ENCODE assay signal across 15 cellular contexts in genomic region chr16:4134434-4134833, GRCh38. TPM values are rescaled to one million over a fixed set of nuclear protein-coding genes. Genes with fewer than 3 reads are reported as not detected.
DNase-seq lines count a peak whose midpoint lies in the region; ATAC-seq and TF ChIP-seq lines count a peak whose summit lies in the region.
"Had no signal": no experiment of that assay in that cellular context is flagged by ENCODE, and none has a peak within 500 bp of the region (broad histone marks: within the 10 kb centered on the region; RNA-seq: fewer than 3 reads in every experiment).

No MANE protein-coding gene starts in this region.

- H3K4me1 ChIP-seq in osteoblast (ENCODE audit: insufficient read depth, low read length): no peaks in the 10 kb centered on the region

- no peak overlapping the region for H3K4me3 ChIP-seq in osteoblast (ENCODE audit: insufficient read depth, low read length)
- H3K4me3 ChIP-seq: K562 had no signal

- no peaks in the 10 kb centered on the region for H3K9me3 ChIP-seq in osteoblast (ENCODE audit: low read depth, low read length)

- TF ChIP-seq CTCF in osteoblast (IDR thresholded peaks at IDR 0.05; ENCODE audit: extremely low read depth, low read depth, low read length): no peak

- no peak for TF ChIP-seq RAD21 in Ishikawa (IDR thresholded peaks at IDR 0.05; ENCODE audit: low read depth)

- DNase-seq in epithelial cell of prostate (ENCODE audit: low read depth, low spot score) (no peak), osteoblast (ENCODE audit: insufficient read length, low spot score, missing footprints) (peak; percentile 32), 8988T (no peak)
- DNase-seq in activated T-cell treated with anti-CD3 and anti-CD28 coated beads, Interleukin-2, amount 50 U/mL, for 1 hour: no peak
- DNase-seq: ACHN; AML-193; CD4-positive, alpha-beta T cell; DMS153; DMS79; GDM1 had no signal

- no peaks in the 10 kb centered on the region for H4K20me1 ChIP-seq in osteoblast (ENCODE audit: insufficient read depth, low read length)

- H3K36me3 ChIP-seq in osteoblast (ENCODE audit: insufficient read depth, low read length): no peaks in the 10 kb centered on the region

- H2AFZ ChIP-seq in osteoblast (ENCODE audit: low read length): no peak overlapping the region

- no peak for TF ChIP-seq EP300 in Ishikawa (IDR thresholded peaks at IDR 0.05; ENCODE audit: borderline replicate concordance)

- H3K27ac ChIP-seq in epithelial cell of prostate (peak overlapping the region; percentile 92), osteoblast (ENCODE audit: low read depth, low read length) (no peak overlapping the region)
- H3K27ac ChIP-seq: C4-2B, HL-60 had no signal

- ATAC-seq in GM19455 (IDR thresholded peaks at IDR 0.05; ENCODE audit: unreplicated experiment): no peak
- ATAC-seq: K562 had no signal

- H3K4me2 ChIP-seq in osteoblast (ENCODE audit: insufficient read depth, low read length): no peak overlapping the region

- H3K79me2 ChIP-seq in osteoblast (ENCODE audit: insufficient read depth, low read length): no peaks in the 10 kb centered on the region

- peaks cover 4% of the 10 kb centered on the region for H3K27me3 ChIP-seq in osteoblast (ENCODE audit: insufficient read depth, low read length)

TF ChIP-seq in Ishikawa, 13 proteins besides CTCF, POLR2A, EP300 and RAD21:
- TF ChIP-seq YY1 (IDR thresholded peaks at IDR 0.05; ENCODE audit: low read depth) (no peak), CEBPB (IDR thresholded peaks at IDR 0.05) (no peak), FOXM1 (IDR thresholded peaks at IDR 0.05; ENCODE audit: borderline replicate concordance, low read depth) (no peak), USF1 (IDR thresholded peaks at IDR 0.05) (no peak), ZBTB7A (IDR thresholded peaks at IDR 0.05; ENCODE audit: low read depth) (no peak), EGR1 (IDR thresholded peaks at IDR 0.05) (no peak), NFIC (IDR thresholded peaks at IDR 0.05) (peak; percentile 41; the same call in 1 of the 2 replicates), TEAD4 (IDR thresholded peaks at IDR 0.05) (no peak), MAX (IDR thresholded peaks at IDR 0.05) (0 out of 2 replicates have a peak, but pooled peaks have one; percentile 9), TAF1 (IDR thresholded peaks at IDR 0.05; ENCODE audit: low read depth) (no peak)
TF ChIP-seq in Ishikawa: peak in this region for 2.

RNA-seq across cellular contexts. Expression of gene ADCY9, which starts 18.2 kb away (rescaled TPM):
- 27.4 and 29.3 TPM in 2 replicates for total RNA-seq in osteoblast
